Comparison of ENCODE assay signal across 21 cellular contexts in the genomic region with DNA sequence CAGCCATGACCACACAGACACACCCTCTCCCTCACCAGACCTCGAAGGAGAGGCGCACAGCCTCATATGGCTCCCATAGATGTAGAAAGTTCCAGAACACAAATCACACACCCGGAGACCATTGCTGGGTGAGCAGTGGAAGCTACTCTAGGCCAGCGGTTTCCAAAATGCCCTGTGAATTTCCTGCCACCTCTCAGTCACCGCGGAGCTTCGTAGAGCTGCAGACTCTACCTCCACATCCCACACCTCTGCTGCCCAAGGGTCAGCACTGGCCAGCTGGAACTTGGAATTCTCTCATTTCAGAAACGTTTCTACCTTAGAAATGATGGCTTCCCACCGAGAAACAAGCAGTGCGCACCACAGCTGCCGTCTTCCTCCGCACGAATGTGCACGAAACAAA.
DNase-seq lines count a peak whose midpoint lies in the region; ATAC-seq and TF ChIP-seq lines count a peak whose summit lies in the region.
"Had no signal": no experiment of that assay in that cellular context is flagged by ENCODE, and none has a peak within 500 bp of the region (broad histone marks: within the 10 kb centered on the region; RNA-seq: fewer than 3 reads in every experiment).

No MANE protein-coding gene starts in this region.

- no peak overlapping the region for H3K4me3 ChIP-seq in effector memory CD4-positive, alpha-beta T cell (ENCODE audit: insufficient read depth, low read depth, low read length, poor library complexity, severe bottlenecking)
- H3K4me3 ChIP-seq: GM23338, Peyer's patch had no signal

- intact Hi-C loops in CD14-positive monocyte (cut with micrococcal nuclease), result no loop called here
- intact Hi-C loops in sciatic nerve (cut with DNase I), result no loop called here

- H3K27me3 ChIP-seq in effector memory CD4-positive, alpha-beta T cell (replicated peaks; ENCODE audit: control insufficient read depth, insufficient read depth, low read length, poor library complexity, severe bottlenecking), result no peaks in the 10 kb centered on the region
- H3K27me3 ChIP-seq: BE2C, Peyer's patch had no signal

- no peaks in the 10 kb centered on the region for H3K4me1 ChIP-seq in effector memory CD4-positive, alpha-beta T cell (ENCODE audit: control insufficient read depth, insufficient read depth, low read length, poor library complexity, severe bottlenecking)

- H3K4me3 Mint-ChIP-seq in CD14-positive monocyte, result no peak overlapping the region
- no peak overlapping the region for H3K4me3 Mint-ChIP-seq in stimulated activated memory B cell treated with anti-CD40 and anti-IgM and Interleukin-4, amounts not matched to agents 10 μg/mL and 1 μg/mL and 100 μg/mL, for 72 hours
- H3K4me3 Mint-ChIP-seq: CD8-positive, alpha-beta T cell; GM23338 had no signal

- H3K36me3 Mint-ChIP-seq in CD14-positive monocyte, result no peaks in the 10 kb centered on the region
- no peaks in the 10 kb centered on the region for H3K36me3 Mint-ChIP-seq in stimulated activated memory B cell treated with anti-CD40 and anti-IgM and Interleukin-4, amounts not matched to agents 10 μg/mL and 1 μg/mL and 100 μg/mL, for 72 hours
- H3K36me3 Mint-ChIP-seq: CD8-positive, alpha-beta T cell had no signal

- H3K36me3 ChIP-seq in effector memory CD4-positive, alpha-beta T cell (ENCODE audit: control insufficient read depth, insufficient read depth, low read length), result no peaks in the 10 kb centered on the region
- H3K36me3 ChIP-seq: BE2C, Peyer's patch had no signal

- DNase-seq in activated CD4-positive, CD25-positive, alpha-beta regulatory T cell treated with anti-CD3 and anti-CD28 coated beads, Interleukin-2, amount 50 U/mL, for 72 hours, result peak; percentile 3
- DNase-seq in CD14-positive monocyte (ENCODE audit: low spot score), result peak; percentile 16
- DNase-seq in islet precursor cell, result peak; percentile 10
- peak; percentile 19 for DNase-seq in sciatic nerve (ENCODE audit: low spot score)
- no peak for DNase-seq in GM20000 (ENCODE audit: low spot score)
- DNase-seq in effector memory CD4-positive, alpha-beta T cell, result no peak
- DNase-seq: BE2C; KBM-7; NCI-H1694 treated with DMSO at 0.1 percent for 48 hours; NCI-H2107; NCI-H510A; NCI-H748 treated with DMSO at 0.1 percent for 48 hours; NK-92 treated with Interleukin-12 subunit alpha and Interleukin-12 subunit beta, amount 100 ng/mL, for 24 hours had no signal

- no peak for ATAC-seq in activated CD4-positive, CD25-positive, alpha-beta regulatory T cell treated with anti-CD3 and anti-CD28 coated beads, Interleukin-2, amount 50 U/mL, for 24 hours
- no peak for ATAC-seq in sciatic nerve
- no peak for ATAC-seq in stimulated activated memory B cell treated with anti-CD40 and anti-IgM and Interleukin-4, amounts not matched to agents 10 μg/mL and 1 μg/mL and 100 μg/mL, for 72 hours
- ATAC-seq: CD8-positive, alpha-beta T cell; HepG2; Right ventricle myocardium inferior had no signal

- H3K4me1 Mint-ChIP-seq in CD14-positive monocyte, result no peaks in the 10 kb centered on the region
- no peaks in the 10 kb centered on the region for H3K4me1 Mint-ChIP-seq in stimulated activated memory B cell treated with anti-CD40 and anti-IgM and Interleukin-4, amounts not matched to agents 10 μg/mL and 1 μg/mL and 100 μg/mL, for 72 hours

- H3K27ac Mint-ChIP-seq in CD14-positive monocyte, result no peak overlapping the region
- H3K27ac Mint-ChIP-seq in stimulated activated memory B cell treated with anti-CD40 and anti-IgM and Interleukin-4, amounts not matched to agents 10 μg/mL and 1 μg/mL and 100 μg/mL, for 72 hours, result no peak overlapping the region
- H3K27ac Mint-ChIP-seq: CD8-positive, alpha-beta T cell; GM23338 had no signal

- TF ChIP-seq CTCF in CD14-positive monocyte (IDR thresholded peaks at IDR 0.05) (no peak), GM20000 (IDR thresholded peaks at IDR 0.05; ENCODE audit: extremely low read depth, missing control alignments) (no peak)

- H3K9me3 Mint-ChIP-seq in CD14-positive monocyte, result peaks cover 19 to 43% (median 29%) of the 10 kb centered on the region in 7 donors
- peaks cover 11% of the 10 kb centered on the region for H3K9me3 Mint-ChIP-seq in stimulated activated memory B cell treated with anti-CD40 and anti-IgM and Interleukin-4, amounts not matched to agents 10 μg/mL and 1 μg/mL and 100 μg/mL, for 72 hours
- H3K9me3 Mint-ChIP-seq: CD8-positive, alpha-beta T cell had no signal

- H3K27me3 Mint-ChIP-seq in CD14-positive monocyte (ENCODE audit: low read depth in 3 of 3), result peaks cover 14 to 19% (median 17%) of the 10 kb centered on the region in 3 donors
- peaks cover 40% of the 10 kb centered on the region for H3K27me3 Mint-ChIP-seq in stimulated activated memory B cell treated with anti-CD40 and anti-IgM and Interleukin-4, amounts not matched to agents 10 μg/mL and 1 μg/mL and 100 μg/mL, for 72 hours

- no peak overlapping the region for H3K27ac ChIP-seq in effector memory CD4-positive, alpha-beta T cell (ENCODE audit: insufficient read depth, low read length, poor library complexity, severe bottlenecking)
- H3K27ac ChIP-seq: 22Rv1, Peyer's patch had no signal

- H3K9me3 ChIP-seq in effector memory CD4-positive, alpha-beta T cell (ENCODE audit: control insufficient read depth, low read length), result no peaks in the 10 kb centered on the region
- H3K9me3 ChIP-seq: Peyer's patch had no signal

Comparison
In these comparisons a context has a peak if more than half of its experiments do, and no peak if none do; other contexts are left out.
1. DNase-seq: peak in activated CD4-positive, CD25-positive, alpha-beta regulatory T cell treated with anti-CD3 and anti-CD28 coated beads, Interleukin-2, amount 50 U/mL, for 72 hours (single experiment), CD14-positive monocyte (single experiment), islet precursor cell (single experiment) and sciatic nerve (single experiment); none in GM20000 (single experiment) and effector memory CD4-positive, alpha-beta T cell (0 of 3).